ENCODE assay signal across 2 cellular contexts in the genomic region with DNA sequence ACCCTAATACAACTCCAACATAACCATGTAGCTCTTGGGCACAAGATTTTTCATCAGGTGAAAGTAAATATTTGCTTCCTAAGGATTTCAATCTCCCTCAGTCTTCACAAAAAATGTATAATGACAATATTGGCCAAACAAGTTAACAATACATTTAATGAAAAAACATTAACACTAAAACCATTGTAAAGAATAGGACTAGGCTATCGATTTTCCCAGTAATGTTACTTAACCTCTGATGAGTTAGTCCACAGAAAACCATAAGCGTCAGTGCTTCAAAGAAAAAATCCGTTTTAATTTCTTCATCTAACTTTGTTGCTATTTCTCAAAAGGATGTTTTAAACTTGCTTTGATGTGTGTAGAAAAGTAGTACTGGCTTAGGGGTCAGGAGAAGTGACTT.
TF ChIP-seq lines count a peak whose summit lies in the region.

No MANE protein-coding gene starts in this region.

TF ChIP-seq in SK-N-SH, 30 proteins besides CTCF, POLR2A, EP300 and RAD21 (continued from another document):
- TF ChIP-seq, protein P1, sequence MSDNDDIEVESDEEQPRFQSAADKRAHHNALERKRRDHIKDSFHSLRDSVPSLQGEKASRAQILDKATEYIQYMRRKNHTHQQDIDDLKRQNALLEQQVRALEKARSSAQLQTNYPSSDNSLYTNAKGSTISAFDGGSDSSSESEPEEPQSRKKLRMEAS (IDR thresholded peaks at IDR 0.05; ENCODE audit: low read depth), result no peak

TF ChIP-seq in SK-N-SH treated with all-trans-retinoic acid at 6 μM for 48 hours, 23 proteins besides CTCF, POLR2A, EP300 and RAD21 (continued from another document):
- TF ChIP-seq, protein P2, sequence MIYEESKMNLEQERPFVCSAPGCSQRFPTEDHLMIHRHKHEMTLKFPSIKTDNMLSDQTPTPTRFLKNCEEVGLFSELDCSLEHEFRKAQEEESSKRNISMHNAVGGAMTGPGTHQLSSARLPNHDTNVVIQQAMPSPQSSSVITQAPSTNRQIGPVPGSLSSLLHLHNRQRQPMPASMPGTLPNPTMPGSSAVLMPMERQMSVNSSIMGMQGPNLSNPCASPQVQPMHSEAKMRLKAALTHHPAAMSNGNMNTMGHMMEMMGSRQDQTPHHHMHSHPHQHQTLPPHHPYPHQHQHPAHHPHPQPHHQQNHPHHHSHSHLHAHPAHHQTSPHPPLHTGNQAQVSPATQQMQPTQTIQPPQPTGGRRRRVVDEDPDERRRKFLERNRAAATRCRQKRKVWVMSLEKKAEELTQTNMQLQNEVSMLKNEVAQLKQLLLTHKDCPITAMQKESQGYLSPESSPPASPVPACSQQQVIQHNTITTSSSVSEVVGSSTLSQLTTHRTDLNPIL (CRISPR knock-in tag; IDR thresholded peaks at IDR 0.05; ENCODE audit: low read depth), result no peak
- TF ChIP-seq ZC3H10 (CRISPR knock-in tag; IDR thresholded peaks at IDR 0.05), result no peak
- no peak for TF ChIP-seq TCF4 (CRISPR knock-in tag; IDR thresholded peaks at IDR 0.05; ENCODE audit: borderline replicate concordance)
- TF ChIP-seq BACH2 (CRISPR knock-in tag; IDR thresholded peaks at IDR 0.05; ENCODE audit: borderline replicate concordance), result no peak
- no peak for TF ChIP-seq ARNTL (CRISPR knock-in tag; IDR thresholded peaks at IDR 0.05; ENCODE audit: borderline replicate concordance, low read depth)
- TF ChIP-seq, protein P3, sequence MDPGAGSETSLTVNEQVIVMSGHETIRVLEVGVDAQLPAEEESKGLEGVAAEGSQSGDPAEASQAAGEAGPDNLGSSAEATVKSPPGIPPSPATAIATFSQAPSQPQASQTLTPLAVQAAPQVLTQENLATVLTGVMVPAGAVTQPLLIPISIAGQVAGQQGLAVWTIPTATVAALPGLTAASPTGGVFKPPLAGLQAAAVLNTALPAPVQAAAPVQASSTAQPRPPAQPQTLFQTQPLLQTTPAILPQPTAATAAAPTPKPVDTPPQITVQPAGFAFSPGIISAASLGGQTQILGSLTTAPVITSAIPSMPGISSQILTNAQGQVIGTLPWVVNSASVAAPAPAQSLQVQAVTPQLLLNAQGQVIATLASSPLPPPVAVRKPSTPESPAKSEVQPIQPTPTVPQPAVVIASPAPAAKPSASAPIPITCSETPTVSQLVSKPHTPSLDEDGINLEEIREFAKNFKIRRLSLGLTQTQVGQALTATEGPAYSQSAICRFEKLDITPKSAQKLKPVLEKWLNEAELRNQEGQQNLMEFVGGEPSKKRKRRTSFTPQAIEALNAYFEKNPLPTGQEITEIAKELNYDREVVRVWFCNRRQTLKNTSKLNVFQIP (CRISPR knock-in tag; IDR thresholded peaks at IDR 0.05; ENCODE audit: borderline replicate concordance, low read depth), result no peak
- TF ChIP-seq CSDC2 (CRISPR knock-in tag; IDR thresholded peaks at IDR 0.05), result no peak
- no peak for TF ChIP-seq ZFP30 (CRISPR knock-in tag; IDR thresholded peaks at IDR 0.05)
- no peak for TF ChIP-seq ZNF565 (CRISPR knock-in tag; conservative IDR thresholded peaks at IDR 0.05; ENCODE audit: low read depth)
- TF ChIP-seq, protein P4, sequence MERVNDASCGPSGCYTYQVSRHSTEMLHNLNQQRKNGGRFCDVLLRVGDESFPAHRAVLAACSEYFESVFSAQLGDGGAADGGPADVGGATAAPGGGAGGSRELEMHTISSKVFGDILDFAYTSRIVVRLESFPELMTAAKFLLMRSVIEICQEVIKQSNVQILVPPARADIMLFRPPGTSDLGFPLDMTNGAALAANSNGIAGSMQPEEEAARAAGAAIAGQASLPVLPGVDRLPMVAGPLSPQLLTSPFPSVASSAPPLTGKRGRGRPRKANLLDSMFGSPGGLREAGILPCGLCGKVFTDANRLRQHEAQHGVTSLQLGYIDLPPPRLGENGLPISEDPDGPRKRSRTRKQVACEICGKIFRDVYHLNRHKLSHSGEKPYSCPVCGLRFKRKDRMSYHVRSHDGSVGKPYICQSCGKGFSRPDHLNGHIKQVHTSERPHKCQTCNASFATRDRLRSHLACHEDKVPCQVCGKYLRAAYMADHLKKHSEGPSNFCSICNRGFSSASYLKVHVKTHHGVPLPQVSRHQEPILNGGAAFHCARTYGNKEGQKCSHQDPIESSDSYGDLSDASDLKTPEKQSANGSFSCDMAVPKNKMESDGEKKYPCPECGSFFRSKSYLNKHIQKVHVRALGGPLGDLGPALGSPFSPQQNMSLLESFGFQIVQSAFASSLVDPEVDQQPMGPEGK (CRISPR knock-in tag; IDR thresholded peaks at IDR 0.05; ENCODE audit: borderline replicate concordance), result no peak
- no peak for TF ChIP-seq ZNF70 (CRISPR knock-in tag; IDR thresholded peaks at IDR 0.05)
- TF ChIP-seq ISL1 (CRISPR knock-in tag; IDR thresholded peaks at IDR 0.05), result no peak
- no peak for TF ChIP-seq ESRRG (CRISPR knock-in tag; IDR thresholded peaks at IDR 0.05)
- TF ChIP-seq TOX (CRISPR knock-in tag; IDR thresholded peaks at IDR 0.05; ENCODE audit: borderline replicate concordance), result no peak
